In the genomic region with DNA sequence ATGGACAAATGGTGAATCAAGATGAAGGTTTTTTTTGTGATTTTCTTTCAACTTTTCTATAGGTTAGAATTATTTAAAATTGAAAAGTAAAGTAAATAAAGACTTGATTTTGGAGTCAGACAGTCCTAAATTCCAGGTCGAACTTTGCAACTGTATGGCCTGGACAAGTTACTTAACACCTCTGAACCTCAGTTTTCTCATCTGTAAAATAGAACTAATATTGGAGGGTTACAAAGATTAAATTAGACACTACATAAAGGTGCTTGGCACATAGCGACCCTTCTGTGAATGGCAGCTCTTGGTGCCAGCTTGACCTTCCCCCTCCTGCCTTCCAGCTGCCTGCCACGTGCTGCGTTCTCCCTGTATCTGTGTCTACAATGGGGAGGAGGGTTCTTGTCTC, we compare ENCODE assay signal across 1 cellular context.
TF ChIP-seq lines count a peak whose summit lies in the region.

No MANE protein-coding gene starts in this region.

TF ChIP-seq in HCT116, 20 proteins besides CTCF, POLR2A, EP300 and RAD21 (continued from another document):
- TF ChIP-seq, protein P1, sequence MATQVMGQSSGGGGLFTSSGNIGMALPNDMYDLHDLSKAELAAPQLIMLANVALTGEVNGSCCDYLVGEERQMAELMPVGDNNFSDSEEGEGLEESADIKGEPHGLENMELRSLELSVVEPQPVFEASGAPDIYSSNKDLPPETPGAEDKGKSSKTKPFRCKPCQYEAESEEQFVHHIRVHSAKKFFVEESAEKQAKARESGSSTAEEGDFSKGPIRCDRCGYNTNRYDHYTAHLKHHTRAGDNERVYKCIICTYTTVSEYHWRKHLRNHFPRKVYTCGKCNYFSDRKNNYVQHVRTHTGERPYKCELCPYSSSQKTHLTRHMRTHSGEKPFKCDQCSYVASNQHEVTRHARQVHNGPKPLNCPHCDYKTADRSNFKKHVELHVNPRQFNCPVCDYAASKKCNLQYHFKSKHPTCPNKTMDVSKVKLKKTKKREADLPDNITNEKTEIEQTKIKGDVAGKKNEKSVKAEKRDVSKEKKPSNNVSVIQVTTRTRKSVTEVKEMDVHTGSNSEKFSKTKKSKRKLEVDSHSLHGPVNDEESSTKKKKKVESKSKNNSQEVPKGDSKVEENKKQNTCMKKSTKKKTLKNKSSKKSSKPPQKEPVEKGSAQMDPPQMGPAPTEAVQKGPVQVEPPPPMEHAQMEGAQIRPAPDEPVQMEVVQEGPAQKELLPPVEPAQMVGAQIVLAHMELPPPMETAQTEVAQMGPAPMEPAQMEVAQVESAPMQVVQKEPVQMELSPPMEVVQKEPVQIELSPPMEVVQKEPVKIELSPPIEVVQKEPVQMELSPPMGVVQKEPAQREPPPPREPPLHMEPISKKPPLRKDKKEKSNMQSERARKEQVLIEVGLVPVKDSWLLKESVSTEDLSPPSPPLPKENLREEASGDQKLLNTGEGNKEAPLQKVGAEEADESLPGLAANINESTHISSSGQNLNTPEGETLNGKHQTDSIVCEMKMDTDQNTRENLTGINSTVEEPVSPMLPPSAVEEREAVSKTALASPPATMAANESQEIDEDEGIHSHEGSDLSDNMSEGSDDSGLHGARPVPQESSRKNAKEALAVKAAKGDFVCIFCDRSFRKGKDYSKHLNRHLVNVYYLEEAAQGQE (IDR thresholded peaks at IDR 0.05; ENCODE audit: low read depth) = no peak
- TF ChIP-seq EZH2 (IDR thresholded peaks at IDR 0.05) = no peak
